Comparison of ENCODE assay signal across 8 cellular contexts in genomic region chr5:115296130-115296997, GRCh38. TPM values are rescaled to one million over a fixed set of nuclear protein-coding genes. Genes with fewer than 3 reads are reported as not detected.
A peak's percentile ranks its signal among the peaks of the same experiment; 100 is the strongest.
DNase-seq lines count a peak whose midpoint lies in the region; ATAC-seq and TF ChIP-seq lines count a peak whose summit lies in the region.

TSS of gene CCDC112 (minus strand) at chr5:115296654. CDS start at chr5:115296543, 111 bp downstream.

- H3K36me3 ChIP-seq in HUES6 (ENCODE audit: control insufficient read depth, insufficient read depth, low read length), result 0 out of 2 replicates have a peak, but pooled peaks cover 3% of the 10 kb centered on the region
- no peaks in the 10 kb centered on the region for H3K36me3 ChIP-seq in neuron (ENCODE audit: insufficient read depth, low read length)

- H3K27ac ChIP-seq in HUES6 (ENCODE audit: low read depth, low read length), result peak within 1 kb of the TSS; percentile 39; the same call in 1 of the 2 replicates
- H3K27ac ChIP-seq in foreskin keratinocyte, result no peak within 1 kb of the TSS

- H3K4me3 ChIP-seq in HUES6 (ENCODE audit: low read depth, low read length) (peak within 1 kb of the TSS; percentile 79), neuron (ENCODE audit: low read length) (peak within 1 kb of the TSS; percentile 91)

- H3K4me1 ChIP-seq in HUES6 (ENCODE audit: control insufficient read depth, insufficient read depth, low read length) (no peaks in the 10 kb centered on the region), foreskin keratinocyte (peaks cover 8% of the 10 kb centered on the region), neuron (ENCODE audit: insufficient read depth, low read length) (no peaks in the 10 kb centered on the region)

- DNase-seq in DMS153 (lab: John Stamatoyannopoulos, UW) (peak; percentile 33), RPMI7951 (ENCODE audit: low read depth) (peak; percentile 73), foreskin keratinocyte (peak; percentile 42 to 64), stromal cell of bone marrow (ENCODE audit: low read depth) (peak; percentile 35)
- DNase-seq in activated T-helper 9 cell treated with anti-CD3 and anti-CD28 coated beads, Interleukin-2, amount 50 U/mL, for 16 hours (ENCODE audit: low read depth), result peak; percentile 70

- H2AFZ ChIP-seq in neuron (ENCODE audit: low read depth, low read length), result peak within 1 kb of the TSS; percentile 93

- peaks cover 12% of the 10 kb centered on the region; the same call in 1 of the 2 replicates for H3K9me3 ChIP-seq in HUES6 (ENCODE audit: control insufficient read depth, insufficient read depth, low read depth, low read length)
- H3K9me3 ChIP-seq in neuron (ENCODE audit: low read length), result peaks cover 14% of the 10 kb centered on the region

- ATAC-seq in GM21515 (IDR thresholded peaks at IDR 0.05; ENCODE audit: unreplicated experiment), result peak; percentile 82
- ATAC-seq in foreskin keratinocyte, result peak; percentile 92

- TF ChIP-seq CTCF in foreskin keratinocyte (conservative IDR thresholded peaks at IDR 0.05), result peak; percentile 3

- H3K9ac ChIP-seq in HUES6 (ENCODE audit: low read length), result peak within 1 kb of the TSS; percentile 67

- H3K27me3 ChIP-seq in HUES6 (ENCODE audit: control insufficient read depth, insufficient read depth, low read length) (no peaks in the 10 kb centered on the region), foreskin keratinocyte (no peaks in the 10 kb centered on the region), neuron (ENCODE audit: insufficient read depth, low read length) (no peaks in the 10 kb centered on the region)

RNA-seq across cellular contexts. Expression of gene CCDC112, which starts in this region (rescaled TPM):
- total RNA-seq in RPMI7951 (2014; rRNA removed; shearing (Covaris generic)), result 8.4 and 8.9 TPM in 2 replicates
- total RNA-seq in foreskin keratinocyte, result 5.4 and 6.1 TPM in 2 replicates
- polyA plus RNA-seq in foreskin keratinocyte, result 3.3 TPM in 2 replicates
